In the genomic region with DNA sequence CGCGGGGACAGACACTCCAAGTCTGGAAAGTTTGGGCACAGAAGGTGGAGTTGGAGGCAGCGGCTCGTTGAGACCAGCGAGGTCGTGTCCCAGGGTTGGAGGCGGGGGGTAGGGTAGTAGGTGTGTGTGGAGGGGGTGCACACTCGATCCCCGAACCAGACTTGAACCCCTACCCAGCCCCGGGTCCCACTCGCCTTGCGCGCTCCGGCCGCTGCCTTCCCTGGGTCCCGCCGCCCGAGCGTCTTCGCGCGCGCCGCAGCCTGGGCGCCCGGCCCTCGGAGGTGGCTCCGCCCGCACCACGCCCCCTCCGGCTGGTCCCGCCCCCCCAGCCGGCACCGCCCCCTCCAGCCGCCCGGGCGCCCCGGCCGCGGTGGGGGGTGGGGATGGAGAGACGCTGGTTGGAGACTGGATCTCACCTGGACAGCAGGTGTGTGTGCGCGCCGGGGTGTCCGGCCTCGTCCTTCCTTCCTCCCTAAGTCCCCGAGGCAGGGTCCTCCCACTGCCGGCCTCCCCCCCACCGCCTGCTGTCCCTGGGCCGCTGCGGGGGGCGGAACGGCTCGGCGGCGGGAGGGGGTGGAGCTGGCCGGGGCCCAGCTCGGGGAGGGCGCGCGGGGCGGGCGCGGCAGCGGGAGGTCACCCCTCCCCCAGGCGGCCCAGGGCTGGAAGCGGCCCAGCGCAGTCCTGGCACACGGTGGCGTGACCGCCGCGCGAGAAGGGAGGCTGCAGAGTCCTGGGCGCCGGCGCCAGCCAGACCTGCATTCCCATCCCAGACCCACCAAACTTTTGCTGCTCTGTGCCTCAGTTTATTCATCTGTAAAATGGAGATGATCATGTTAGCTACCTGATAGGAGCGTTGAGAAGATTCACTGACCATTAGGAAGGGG, we compare ENCODE assay signal across 8 cellular contexts. TPM values are rescaled to one million over a fixed set of nuclear protein-coding genes. Genes with fewer than 3 reads are reported as not detected.
DNase-seq lines count a peak whose midpoint lies in the region; ATAC-seq and TF ChIP-seq lines count a peak whose summit lies in the region.

A gene (minus strand): TSS at position 255 of the 884 bp plus-strand sequence. CDS start 3,034 bp downstream, outside the sequence.

- TF ChIP-seq EP300 in upper lobe of left lung (IDR thresholded peaks at IDR 0.05) = peak in 1 of 4 donors; percentile 21

- H3K27me3 Mint-ChIP-seq in T-helper 1 cell treated with Interleukin-12 subunit alpha and Interleukin-12 subunit beta and Interleukin-4 antibody, amounts not matched to agents 30 μg/mL and 1 μg/mL, for 36 hours (ENCODE audit: low read depth) = peaks cover 15% of the 10 kb centered on the region
- H3K27me3 Mint-ChIP-seq in progenitor cell of endocrine pancreas = no peaks in the 10 kb centered on the region

- DNase-seq in GF-D8 (lab: John Stamatoyannopoulos, UW) = peak; percentile 14
- DNase-seq in NCI-H1048 (lab: John Stamatoyannopoulos, UW) = peak; percentile 54
- DNase-seq in amygdala (lab: John Stamatoyannopoulos, UW) = peak in 53 of 56 donors; percentile 18 to 92 (median 74)
- peak; percentile 87 for DNase-seq in left cardiac atrium
- DNase-seq in progenitor cell of endocrine pancreas (ENCODE audit: low spot score, unreplicated experiment) = peak; percentile 89
- DNase-seq in upper lobe of left lung = peak; percentile 87 to 97

- POLR2A ChIA-PET in HEK293 (lab: Yijun Ruan, JAX) = interaction anchor here (1.0 to 2.1 kb wide), 5 partner anchors 8 to 60 kb away, joined by 3 to 17 read pairs (median 4); a partner anchor contains a TSS

- intact Hi-C loops in left cardiac atrium (cut with DNase I) = loop anchor here in 1 of 2 donors (2.0 kb wide), 1 partner anchor 55 kb away; no protein-coding TSS in a partner anchor

- H3K9me3 ChIP-seq in HEK293 (ENCODE audit: control insufficient read depth, insufficient read depth, low read depth, low read length) (no peaks in the 10 kb centered on the region), upper lobe of left lung (no peaks in the 10 kb centered on the region)

- peaks cover 5% of the 10 kb centered on the region for H3K4me1 Mint-ChIP-seq in T-helper 1 cell treated with Interleukin-12 subunit alpha and Interleukin-12 subunit beta and Interleukin-4 antibody, amounts not matched to agents 30 μg/mL and 1 μg/mL, for 36 hours (ENCODE audit: low read depth)
- H3K4me1 Mint-ChIP-seq in progenitor cell of endocrine pancreas (ENCODE audit: low read depth) = peaks cover 2% of the 10 kb centered on the region

- 1 to 2% methylated on average over 20 to 30 of the region's 78 CpGs for WGBS in upper lobe of left lung, 2 donors

- TF ChIP-seq CTCF in HEK293 (tag by site-specific recombination; IDR thresholded peaks at IDR 0.05) = peak; percentile 35; the same call in 1 of the 2 replicates
- TF ChIP-seq CTCF in progenitor cell of endocrine pancreas (IDR thresholded peaks at IDR 0.05; ENCODE audit: unreplicated experiment) = peak; percentile 18
- peak in 4 of 6 experiments; percentile 13 to 35 (median 17) for TF ChIP-seq CTCF in upper lobe of left lung (IDR thresholded peaks at IDR 0.05)

- H3K27me3 ChIP-seq in upper lobe of left lung = no peaks in the 10 kb centered on the region

- no peaks in the 10 kb centered on the region for H3K4me1 ChIP-seq in HEK293 (ENCODE audit: control insufficient read depth, insufficient read depth, low read length)
- peaks cover 48 to 57% (median 54%) of the 10 kb centered on the region in 4 donors for H3K4me1 ChIP-seq in upper lobe of left lung

- H3K36me3 ChIP-seq in HEK293 (ENCODE audit: control insufficient read depth in 2 of 2, insufficient read depth in 1 of 2, low read length in 2 of 2) (peaks cover 0 to 29% of the 10 kb centered on the region in 2 experiments; a peak in 1 of 3 replicates), upper lobe of left lung (peaks cover 4 to 59% (median 32%) of the 10 kb centered on the region in 4 donors)

- ATAC-seq in left cardiac atrium = peak; percentile 91 to 92
- ATAC-seq in upper lobe of left lung (ENCODE audit: low FRiP score in 2 of 2) = peak; percentile 88 to 96

- H3K36me3 Mint-ChIP-seq in T-helper 1 cell treated with Interleukin-12 subunit alpha and Interleukin-12 subunit beta and Interleukin-4 antibody, amounts not matched to agents 30 μg/mL and 1 μg/mL, for 36 hours (ENCODE audit: low read depth) = no peaks in the 10 kb centered on the region
- H3K36me3 Mint-ChIP-seq in progenitor cell of endocrine pancreas (ENCODE audit: insufficient read depth) = peaks cover 5% of the 10 kb centered on the region

- H3K4me3 Mint-ChIP-seq in T-helper 1 cell treated with Interleukin-12 subunit alpha and Interleukin-12 subunit beta and Interleukin-4 antibody, amounts not matched to agents 30 μg/mL and 1 μg/mL, for 36 hours = peak within 1 kb of the TSS; percentile 77
- H3K4me3 Mint-ChIP-seq in progenitor cell of endocrine pancreas (ENCODE audit: low read depth) = peak within 1 kb of the TSS; percentile 76

- H3K9me3 Mint-ChIP-seq in T-helper 1 cell treated with Interleukin-12 subunit alpha and Interleukin-12 subunit beta and Interleukin-4 antibody, amounts not matched to agents 30 μg/mL and 1 μg/mL, for 36 hours = no peaks in the 10 kb centered on the region
- no peaks in the 10 kb centered on the region for H3K9me3 Mint-ChIP-seq in progenitor cell of endocrine pancreas (ENCODE audit: low read depth)

- TF ChIP-seq POLR2A in upper lobe of left lung (IDR thresholded peaks at IDR 0.05) = peak in 3 of 4 donors; percentile 33 to 85 (median 83)

- H3K4me3 ChIP-seq in HEK293 (ENCODE audit: low read depth, low read length) (peak within 1 kb of the TSS; percentile 75), upper lobe of left lung (peak within 1 kb of the TSS; percentile 66 to 84 (median 76))

- CTCF ChIA-PET in HEK293 (lab: Yijun Ruan, JAX) = interaction anchor here (0.5 to 0.7 kb wide), 4 partner anchors 61 to 326 kb away, joined by 3 read pairs; no protein-coding TSS in a partner anchor

- peak within 1 kb of the TSS; percentile 41 for H3K27ac Mint-ChIP-seq in T-helper 1 cell treated with Interleukin-12 subunit alpha and Interleukin-12 subunit beta and Interleukin-4 antibody, amounts not matched to agents 30 μg/mL and 1 μg/mL, for 36 hours
- H3K27ac Mint-ChIP-seq in progenitor cell of endocrine pancreas = peak within 1 kb of the TSS; percentile 95

- H3K27ac ChIP-seq in HEK293 (ENCODE audit: extremely low read depth, low read depth, low read length) (peak within 1 kb of the TSS; percentile 54; the same call in 1 of the 2 replicates), upper lobe of left lung (peak within 1 kb of the TSS; percentile 75 to 93 (median 90))

TF ChIP-seq in HEK293, 187 proteins besides CTCF, POLR2A, EP300 and RAD21 (continues in another document):
- peak; percentile 47 for TF ChIP-seq ZBTB8A (tag by site-specific recombination; IDR thresholded peaks at IDR 0.05)
- peak; percentile 57 for TF ChIP-seq ZFHX2 (tag by site-specific recombination; conservative IDR thresholded peaks at IDR 0.05)
- TF ChIP-seq SP3 (tag by site-specific recombination; IDR thresholded peaks at IDR 0.05) = peak; percentile 81
- TF ChIP-seq WT1 (tag by site-specific recombination; IDR thresholded peaks at IDR 0.05) = 0 out of 2 replicates have a peak, but pooled peaks have one; percentile 29
- peak; percentile 84 for TF ChIP-seq ZEB2 (tag by site-specific recombination; IDR thresholded peaks at IDR 0.05)
- TF ChIP-seq, protein P1, sequence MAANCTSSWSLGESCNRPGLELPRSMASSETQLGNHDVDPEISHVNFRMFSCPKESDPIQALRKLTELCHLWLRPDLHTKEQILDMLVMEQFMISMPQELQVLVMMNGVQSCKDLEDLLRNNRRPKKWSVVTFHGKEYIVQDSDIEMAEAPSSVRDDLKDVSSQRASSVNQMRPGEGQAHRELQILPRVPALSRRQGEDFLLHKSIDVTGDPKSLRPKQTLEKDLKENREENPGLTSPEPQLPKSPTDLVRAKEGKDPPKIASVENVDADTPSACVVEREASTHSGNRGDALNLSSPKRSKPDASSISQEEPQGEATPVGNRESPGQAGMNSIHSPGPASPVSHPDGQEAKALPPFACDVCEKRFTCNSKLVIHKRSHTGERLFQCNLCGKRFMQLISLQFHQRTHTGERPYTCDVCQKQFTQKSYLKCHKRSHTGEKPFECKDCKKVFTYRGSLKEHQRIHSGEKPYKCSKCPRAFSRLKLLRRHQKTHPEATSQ (tag by site-specific recombination; IDR thresholded peaks at IDR 0.05) = peak; percentile 40; the same call in 1 of the 2 replicates
- TF ChIP-seq, protein P2, sequence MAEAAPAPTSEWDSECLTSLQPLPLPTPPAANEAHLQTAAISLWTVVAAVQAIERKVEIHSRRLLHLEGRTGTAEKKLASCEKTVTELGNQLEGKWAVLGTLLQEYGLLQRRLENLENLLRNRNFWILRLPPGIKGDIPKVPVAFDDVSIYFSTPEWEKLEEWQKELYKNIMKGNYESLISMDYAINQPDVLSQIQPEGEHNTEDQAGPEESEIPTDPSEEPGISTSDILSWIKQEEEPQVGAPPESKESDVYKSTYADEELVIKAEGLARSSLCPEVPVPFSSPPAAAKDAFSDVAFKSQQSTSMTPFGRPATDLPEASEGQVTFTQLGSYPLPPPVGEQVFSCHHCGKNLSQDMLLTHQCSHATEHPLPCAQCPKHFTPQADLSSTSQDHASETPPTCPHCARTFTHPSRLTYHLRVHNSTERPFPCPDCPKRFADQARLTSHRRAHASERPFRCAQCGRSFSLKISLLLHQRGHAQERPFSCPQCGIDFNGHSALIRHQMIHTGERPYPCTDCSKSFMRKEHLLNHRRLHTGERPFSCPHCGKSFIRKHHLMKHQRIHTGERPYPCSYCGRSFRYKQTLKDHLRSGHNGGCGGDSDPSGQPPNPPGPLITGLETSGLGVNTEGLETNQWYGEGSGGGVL (tag by site-specific recombination; IDR thresholded peaks at IDR 0.05) = peak; percentile 94
- TF ChIP-seq KLF9 (tag by site-specific recombination; IDR thresholded peaks at IDR 0.05; ENCODE audit: low read depth) = peak; percentile 97
- peak; percentile 28 for TF ChIP-seq ZNF629 (tag by site-specific recombination; IDR thresholded peaks at IDR 0.05)
- no peak for TF ChIP-seq ZBTB21 (tag by site-specific recombination; IDR thresholded peaks at IDR 0.05)
- no peak for TF ChIP-seq KLF7 (tag by site-specific recombination; IDR thresholded peaks at IDR 0.05; ENCODE audit: borderline replicate concordance)
- TF ChIP-seq ZNF121 (tag by site-specific recombination; IDR thresholded peaks at IDR 0.05) = no peak
- no peak for TF ChIP-seq ZNF510 (tag by site-specific recombination; IDR thresholded peaks at IDR 0.05; ENCODE audit: insufficient replicate concordance)
- peak; percentile 73; the same call in 1 of the 2 replicates for TF ChIP-seq KLF8 (tag by site-specific recombination; IDR thresholded peaks at IDR 0.05)

RNA-seq across cellular contexts. Expression of the gene that starts here (rescaled TPM):
- total RNA-seq in left cardiac atrium (100 to 1,000 TPM; 238 to 255 TPM), progenitor cell of endocrine pancreas (27.6 and 29.1 TPM in 2 replicates), upper lobe of left lung (100 to 1,000 TPM; 144 to 295 (median 240) TPM)

Comparison
In these comparisons a context has a peak if more than half of its experiments do, and no peak if none do; other contexts are left out.
1. Peak in every context shown above with its lines: DNase-seq, ATAC-seq, H3K4me3 ChIP-seq and H3K27ac ChIP-seq.
2. DNase-seq: peak in every context shown above with its lines; median percentile 92 in upper lobe of left lung; 89 in progenitor cell of endocrine pancreas; 87 in left cardiac atrium; 74 in amygdala; 54 in NCI-H1048; 14 in GF-D8.